Comparison of ENCODE assay signal across 8 cellular contexts in genomic region chr14:60514378-60515243, GRCh38. TPM values are rescaled to one million over a fixed set of nuclear protein-coding genes. Genes with fewer than 3 reads are reported as not detected.
A peak's percentile ranks its signal among the peaks of the same experiment; 100 is the strongest.
DNase-seq lines count a peak whose midpoint lies in the region; ATAC-seq and TF ChIP-seq lines count a peak whose summit lies in the region.

No MANE protein-coding gene starts in this region.

- ATAC-seq in GM21619 (IDR thresholded peaks at IDR 0.05; ENCODE audit: unreplicated experiment) = peak; percentile 56
- no peak for ATAC-seq in GM18861 (IDR thresholded peaks at IDR 0.05; ENCODE audit: unreplicated experiment)

- H3K27ac ChIP-seq in mesodermal cell (ENCODE audit: low read depth, low read length, severe bottlenecking) = peak overlapping the region; percentile 64

- no peaks in the 10 kb centered on the region for H3K36me3 ChIP-seq in mesodermal cell (ENCODE audit: control insufficient read depth, insufficient read depth, low read length)

- 1% methylated on average over 33 to 61 of the region's 70 CpGs for WGBS in mesodermal cell (ENCODE audit: insufficient coverage in 2 of 2), 2 experiments
- 4 to 5% methylated on average over 61 to 62 of the region's 70 CpGs for WGBS in lower leg skin, 2 donors

- DNase-seq in CD1c-positive myeloid dendritic cell (ENCODE audit: extremely low spot score) = peak; percentile 17
- DNase-seq in NCI-H345 (lab: John Stamatoyannopoulos, UW) = peak; percentile 72
- peak in 1 of 2 donors; percentile 5 for DNase-seq in cardiac fibroblast (ENCODE audit: low read depth in 2 of 2)
- no peak for DNase-seq in glomerular visceral epithelial cell (ENCODE audit: extremely low spot score)
- DNase-seq in lower leg skin (ENCODE audit: low spot score in 2 of 2) = no peak

- no peaks in the 10 kb centered on the region for H3K9me3 ChIP-seq in mesodermal cell (ENCODE audit: control insufficient read depth, low read length)

- no peak for TF ChIP-seq POLR2A in lower leg skin (IDR thresholded peaks at IDR 0.05)

- TF ChIP-seq CTCF in cardiac fibroblast (IDR thresholded peaks at IDR 0.05; ENCODE audit: low read depth, low read length) (no peak), lower leg skin (IDR thresholded peaks at IDR 0.05) (no peak)

- intact Hi-C loops in lower leg skin (cut with DNase I; ENCODE audit: low total_unique reads) = no loop called here

- H3K4me1 ChIP-seq in mesodermal cell (ENCODE audit: control insufficient read depth, insufficient read depth, low read length, poor library complexity, severe bottlenecking) = no peaks in the 10 kb centered on the region

- peak overlapping the region; percentile 26 to 28 for H3K4me3 ChIP-seq in cardiac fibroblast (replicated peaks in 1 of 2; ENCODE audit: low read depth in 2 of 2, low read length in 2 of 2)
- H3K4me3 ChIP-seq in mesodermal cell (ENCODE audit: extremely low read depth, insufficient read depth, low read length, poor library complexity, severe bottlenecking) = peak overlapping the region; percentile 50
- no peak overlapping the region for H3K4me3 ChIP-seq in lower leg skin (ENCODE audit: low read depth, poor library complexity, severe bottlenecking)

RNA-seq across cellular contexts. Expression of gene SIX6, which starts 5.7 kb away (rescaled TPM):
- polyA plus RNA-seq in mesodermal cell (2013, experiment 1 of 2) = not detected
- not detected for polyA plus RNA-seq in mesodermal cell (2013, experiment 2 of 2)
- total RNA-seq in lower leg skin = not detected

RNA-seq across cellular contexts. Expression of gene C14orf39, which starts 28.7 kb away (rescaled TPM):
- polyA plus RNA-seq in mesodermal cell (2013, experiment 1 of 2) = 0.81 TPM
- polyA plus RNA-seq in mesodermal cell (2013, experiment 2 of 2) = 1.4 TPM
- total RNA-seq in lower leg skin = not detected

Comparison
In these comparisons a context has a peak if more than half of its experiments do, and no peak if none do; other contexts are left out.
1. DNase-seq: peak in CD1c-positive myeloid dendritic cell (single experiment) and NCI-H345 (single experiment); none in glomerular visceral epithelial cell (single experiment) and lower leg skin (0 of 2).